Comparison of ENCODE assay signal across 11 cellular contexts in genomic region chr19:15640294-15640903, GRCh38. TPM values are rescaled to one million over a fixed set of nuclear protein-coding genes. Genes with fewer than 3 reads are reported as not detected.
A peak's percentile ranks its signal among the peaks of the same experiment; 100 is the strongest.
DNase-seq lines count a peak whose midpoint lies in the region; ATAC-seq and TF ChIP-seq lines count a peak whose summit lies in the region.
"Had no signal": no experiment of that assay in that cellular context is flagged by ENCODE, and none has a peak within 500 bp of the region (broad histone marks: within the 10 kb centered on the region; RNA-seq: fewer than 3 reads in every experiment).

Gene CYP4F3 (plus strand): TSS chr19:15640897. CDS start chr19:15641416, 519 bp downstream.

- no peaks in the 10 kb centered on the region for H3K9me3 ChIP-seq in RWPE2 (ENCODE audit: severe bottlenecking)
- H3K9me3 ChIP-seq in right cardiac atrium (ENCODE audit: control insufficient read depth, low read length) = no peaks in the 10 kb centered on the region
- H3K9me3 ChIP-seq in effector memory CD4-positive, alpha-beta T cell (ENCODE audit: control insufficient read depth, low read length) = no peaks in the 10 kb centered on the region

- no peak for TF ChIP-seq CTCF in RWPE2 (IDR thresholded peaks at IDR 0.05; ENCODE audit: poor library complexity, severe bottlenecking)

- H3K27me3 ChIP-seq in RWPE2 (ENCODE audit: insufficient read depth, poor library complexity, severe bottlenecking) (no peaks in the 10 kb centered on the region), right cardiac atrium (ENCODE audit: control insufficient read depth, insufficient read depth) (no peaks in the 10 kb centered on the region), H7 (ENCODE audit: control insufficient read depth, insufficient read depth, low read length) (no peaks in the 10 kb centered on the region)
- H3K27me3 ChIP-seq in effector memory CD4-positive, alpha-beta T cell (replicated peaks; ENCODE audit: control insufficient read depth, insufficient read depth, low read length, poor library complexity, severe bottlenecking) = no peaks in the 10 kb centered on the region

- WGBS in right cardiac atrium = 58% methylated on average over 6 of the region's 6 CpGs

- DNase-seq in NCI-H1092 (lab: John Stamatoyannopoulos, UW) (peak; percentile 30), NCI-H1092 treated with DMSO at 0.1 percent for 48 hours (lab: John Stamatoyannopoulos, UW) (no peak), RWPE2 (ENCODE audit: low spot score) (peak; percentile 86), right cardiac atrium (peak; percentile 66 to 90 (median 86)), H7 (no peak)
- no peak for DNase-seq in effector memory CD4-positive, alpha-beta T cell
- DNase-seq: mesendoderm, NCI-H1930 had no signal

- H3K36me3 ChIP-seq in RWPE2 (ENCODE audit: low read depth) = no peaks in the 10 kb centered on the region
- no peaks in the 10 kb centered on the region for H3K36me3 ChIP-seq in H7 (replicated peaks; ENCODE audit: control insufficient read depth, insufficient read depth, low read length)
- H3K36me3 ChIP-seq in effector memory CD4-positive, alpha-beta T cell (ENCODE audit: control insufficient read depth, insufficient read depth, low read length) = no peaks in the 10 kb centered on the region

- peaks cover 3% of the 10 kb centered on the region for H3K4me1 ChIP-seq in RWPE2 (ENCODE audit: insufficient read depth, poor library complexity, severe bottlenecking)
- H3K4me1 ChIP-seq in right cardiac atrium (ENCODE audit: control insufficient read depth, insufficient read depth, low read length) = no peaks in the 10 kb centered on the region
- H3K4me1 ChIP-seq in effector memory CD4-positive, alpha-beta T cell (ENCODE audit: control insufficient read depth, insufficient read depth, low read length, poor library complexity, severe bottlenecking) = no peaks in the 10 kb centered on the region

- ATAC-seq in RWPE2 (ENCODE audit: low read depth) (peak; percentile 97), right cardiac atrium (peak; percentile 82 to 86), HG03159 (IDR thresholded peaks at IDR 0.05; ENCODE audit: unreplicated experiment) (no peak)
- ATAC-seq: GM12878 had no signal

- intact Hi-C loops in right cardiac atrium (cut with DNase I) = no loop called here

- H3K4me3 ChIP-seq in RWPE2 (ENCODE audit: severe bottlenecking) (no peak within 1 kb of the TSS), right cardiac atrium (ENCODE audit: low read length) (no peak within 1 kb of the TSS), H7 (ENCODE audit: insufficient read depth, low read depth, low read length) (no peak within 1 kb of the TSS)
- no peak within 1 kb of the TSS for H3K4me3 ChIP-seq in effector memory CD4-positive, alpha-beta T cell (ENCODE audit: insufficient read depth, low read depth, low read length, poor library complexity, severe bottlenecking)
- H3K4me3 ChIP-seq: GM12878 had no signal

- no peak within 1 kb of the TSS for H3K27ac ChIP-seq in RWPE2 (ENCODE audit: poor library complexity, severe bottlenecking)
- no peak within 1 kb of the TSS for H3K27ac ChIP-seq in right cardiac atrium (ENCODE audit: low read length)
- peak within 1 kb of the TSS; percentile 59 for H3K27ac ChIP-seq in temporal lobe (ENCODE audit: low read depth, low read length)
- no peak within 1 kb of the TSS for H3K27ac ChIP-seq in effector memory CD4-positive, alpha-beta T cell (ENCODE audit: insufficient read depth, low read length, poor library complexity, severe bottlenecking)

RNA-seq across cellular contexts. Expression of gene CYP4F3, which starts in this region (rescaled TPM):
- under 1 TPM in 3 of 4 donors, not detected in 1; 0.11 to 0.25 (median 0.18) TPM for total RNA-seq in right cardiac atrium
- polyA plus RNA-seq in right cardiac atrium = 0.02 TPM
- 0.25 TPM for total RNA-seq in temporal lobe
- not detected in 2 replicates for total RNA-seq in H7 (2014; rRNA removed; shearing (Covaris generic))

Comparison
In these comparisons a context has a peak if more than half of its experiments do, and no peak if none do; other contexts are left out.
1. DNase-seq: peak in NCI-H1092 (single experiment) and RWPE2 (single experiment); none in NCI-H1092 treated with DMSO at 0.1 percent for 48 hours (single experiment), H7 (single experiment) and effector memory CD4-positive, alpha-beta T cell (0 of 3).
2. Peak in DNase-seq and ATAC-seq in right cardiac atrium; RNA of the gene not detected or under 1 TPM.